In the genomic region with DNA sequence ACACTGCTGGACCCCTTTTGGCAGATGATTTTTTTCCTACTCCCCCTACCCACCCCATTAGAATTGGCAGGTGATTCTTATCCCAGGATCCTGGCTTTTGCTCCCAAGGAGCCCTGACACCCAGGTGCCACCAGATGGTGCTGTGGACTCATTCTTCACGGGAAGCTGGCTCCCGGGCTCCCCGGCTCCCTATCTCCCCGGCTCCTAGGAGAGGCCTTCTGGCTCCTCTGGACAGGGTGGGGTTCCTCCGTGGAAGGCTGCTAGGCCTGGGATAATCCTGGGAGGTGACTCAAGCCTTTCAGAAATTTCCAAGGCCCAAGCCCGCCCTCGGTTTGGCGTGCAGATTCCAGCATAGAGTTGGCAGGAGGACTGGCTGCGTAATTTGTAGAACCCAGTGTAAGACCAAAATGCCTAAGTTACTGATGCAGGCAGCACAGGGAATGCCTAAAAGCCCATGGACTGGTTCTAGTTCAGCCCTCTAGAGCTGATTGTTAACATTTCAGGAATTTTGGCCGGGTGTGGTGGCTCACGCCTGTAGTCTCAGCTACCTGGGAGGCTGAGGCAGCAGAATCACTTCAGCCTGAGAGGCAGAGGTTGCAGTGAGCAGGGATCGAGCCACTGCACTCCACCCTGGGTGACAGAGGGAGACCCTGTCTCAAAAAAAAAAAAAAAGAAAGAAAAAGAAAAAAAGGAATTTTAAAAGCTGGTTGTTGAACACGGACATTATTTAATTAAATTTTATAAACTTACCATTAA, we compare ENCODE assay signal across 8 cellular contexts. TPM values are rescaled to one million over a fixed set of nuclear protein-coding genes. Genes with fewer than 3 reads are reported as not detected.
DNase-seq lines count a peak whose midpoint lies in the region; ATAC-seq and TF ChIP-seq lines count a peak whose summit lies in the region.

No MANE protein-coding gene starts in this region.

- no peaks in the 10 kb centered on the region for H3K36me3 Mint-ChIP-seq in activated CD8-positive, alpha-beta T cell treated with anti-CD3 and anti-CD28 coated beads for 36 hours (ENCODE audit: low read depth)
- no peaks in the 10 kb centered on the region for H3K36me3 Mint-ChIP-seq in effector memory CD8-positive, alpha-beta T cell (ENCODE audit: insufficient read depth)

- POLR2A ChIA-PET in activated CD8-positive, alpha-beta T cell treated with anti-CD3 and anti-CD28 coated beads for 36 hours (lab: Charles Lee) = interaction anchor here (1.0 to 2.0 kb wide), 2 partner anchors 10 to 12 kb away, joined by 4 to 5 read pairs; no protein-coding TSS in a partner anchor

- no peaks in the 10 kb centered on the region for H3K4me1 Mint-ChIP-seq in activated CD8-positive, alpha-beta T cell treated with anti-CD3 and anti-CD28 coated beads for 36 hours (ENCODE audit: low read depth)
- no peaks in the 10 kb centered on the region for H3K4me1 Mint-ChIP-seq in effector memory CD8-positive, alpha-beta T cell (ENCODE audit: low read depth in 2 of 2)

- peak; percentile 86 for ATAC-seq in activated CD8-positive, alpha-beta T cell treated with anti-CD3 and anti-CD28 coated beads for 36 hours
- ATAC-seq in effector memory CD8-positive, alpha-beta T cell (replicated peaks) = peak; percentile 61
- no peak for ATAC-seq in HG02852 (IDR thresholded peaks at IDR 0.05; ENCODE audit: unreplicated experiment)

- no peaks in the 10 kb centered on the region for H3K27me3 ChIP-seq in H7 (ENCODE audit: control insufficient read depth, insufficient read depth, low read length)

- TF ChIP-seq CTCF in AG10803 (conservative IDR thresholded peaks at IDR 0.05; ENCODE audit: low read length) = peak; percentile 93
- TF ChIP-seq CTCF in activated CD8-positive, alpha-beta T cell treated with anti-CD3 and anti-CD28 coated beads for 36 hours (IDR thresholded peaks at IDR 0.05) = peak; percentile 90

- intact Hi-C loops in activated CD8-positive, alpha-beta T cell treated with anti-CD3 and anti-CD28 coated beads for 36 hours (cut with micrococcal nuclease) = no loop called here

- H3K4me3 Mint-ChIP-seq in activated CD8-positive, alpha-beta T cell treated with anti-CD3 and anti-CD28 coated beads for 36 hours = no peak overlapping the region
- H3K4me3 Mint-ChIP-seq in effector memory CD8-positive, alpha-beta T cell = no peak overlapping the region

- H3K4me3 ChIP-seq in AG10803 (ENCODE audit: low read length) (no peak overlapping the region), H7 (ENCODE audit: insufficient read depth, low read depth, low read length) (no peak overlapping the region)

- CTCF ChIA-PET in activated CD8-positive, alpha-beta T cell treated with anti-CD3 and anti-CD28 coated beads for 36 hours (lab: Charles Lee) = interaction anchor here (0.6 to 5.5 kb wide), 27 partner anchors 10 to 897 kb away, joined by 3 to 82 read pairs (median 4); a partner anchor contains a TSS

- DNase-seq in AG10803 (ENCODE audit: low read depth) (peak; percentile 98), H7 (peak; percentile 87), NCI-H524 (lab: John Stamatoyannopoulos, UW) (peak; percentile 82 to 86), medulla oblongata (ENCODE audit: extremely low spot score) (peak; percentile 90)
- peak; percentile 63 for DNase-seq in activated CD8-positive, alpha-beta T cell treated with anti-CD3 and anti-CD28 coated beads for 36 hours
- peak; percentile 26 to 37 (median 34) for DNase-seq in effector memory CD8-positive, alpha-beta T cell
- DNase-seq in stimulated activated CD4-positive, alpha-beta T cell treated with anti-CD3 and anti-CD28 coated beads, TNF-alpha, amount 100 ng/mL, for 24 hours (ENCODE audit: low read depth in 3 of 3) = peak in 2 of 3 experiments; percentile 33 to 52

- no peaks in the 10 kb centered on the region for H3K36me3 ChIP-seq in H7 (replicated peaks; ENCODE audit: control insufficient read depth, insufficient read depth, low read length)

- no peaks in the 10 kb centered on the region for H3K9me3 Mint-ChIP-seq in activated CD8-positive, alpha-beta T cell treated with anti-CD3 and anti-CD28 coated beads for 36 hours
- no peaks in the 10 kb centered on the region for H3K9me3 Mint-ChIP-seq in effector memory CD8-positive, alpha-beta T cell

- no peaks in the 10 kb centered on the region for H3K27me3 Mint-ChIP-seq in activated CD8-positive, alpha-beta T cell treated with anti-CD3 and anti-CD28 coated beads for 36 hours
- no peaks in the 10 kb centered on the region for H3K27me3 Mint-ChIP-seq in effector memory CD8-positive, alpha-beta T cell

- H3K27ac Mint-ChIP-seq in activated CD8-positive, alpha-beta T cell treated with anti-CD3 and anti-CD28 coated beads for 36 hours = no peak overlapping the region
- no peak overlapping the region for H3K27ac Mint-ChIP-seq in effector memory CD8-positive, alpha-beta T cell

RNA-seq across cellular contexts. Expression of a gene that starts 6.8 kb away (rescaled TPM):
- 91.5 and 97.8 TPM in 2 replicates for total RNA-seq in H7 (2014; rRNA removed; shearing (Covaris generic))
- 10 to 100 TPM; 30.6 to 33.3 TPM for total RNA-seq in activated CD8-positive, alpha-beta T cell treated with anti-CD3 and anti-CD28 coated beads for 36 hours

RNA-seq across cellular contexts. Expression of a gene that starts 38.7 kb away (rescaled TPM):
- 1.2 and 3.7 TPM in 2 replicates for total RNA-seq in H7 (2014; rRNA removed; shearing (Covaris generic))
- under 1 TPM; 0.85 to 0.90 TPM for total RNA-seq in activated CD8-positive, alpha-beta T cell treated with anti-CD3 and anti-CD28 coated beads for 36 hours

RNA-seq across cellular contexts. Expression of a gene that starts 38.8 kb away (rescaled TPM):
- total RNA-seq in H7 (2014; rRNA removed; shearing (Covaris generic)) = 4.0 and 8.2 TPM in 2 replicates
- 1 to 10 TPM; 4.6 to 5.5 TPM for total RNA-seq in activated CD8-positive, alpha-beta T cell treated with anti-CD3 and anti-CD28 coated beads for 36 hours

Comparison
In these comparisons a context has a peak if more than half of its experiments do, and no peak if none do; other contexts are left out.
1. DNase-seq: peak in every context shown above with its lines; median percentile 98 in AG10803; 90 in medulla oblongata; 87 in H7; 84 in NCI-H524; 63 in activated CD8-positive, alpha-beta T cell treated with anti-CD3 and anti-CD28 coated beads for 36 hours; 42 in stimulated activated CD4-positive, alpha-beta T cell treated with anti-CD3 and anti-CD28 coated beads, TNF-alpha, amount 100 ng/mL, for 24 hours; 34 in effector memory CD8-positive, alpha-beta T cell.